ENCODE assay signal across 3 cellular contexts in the genomic region with DNA sequence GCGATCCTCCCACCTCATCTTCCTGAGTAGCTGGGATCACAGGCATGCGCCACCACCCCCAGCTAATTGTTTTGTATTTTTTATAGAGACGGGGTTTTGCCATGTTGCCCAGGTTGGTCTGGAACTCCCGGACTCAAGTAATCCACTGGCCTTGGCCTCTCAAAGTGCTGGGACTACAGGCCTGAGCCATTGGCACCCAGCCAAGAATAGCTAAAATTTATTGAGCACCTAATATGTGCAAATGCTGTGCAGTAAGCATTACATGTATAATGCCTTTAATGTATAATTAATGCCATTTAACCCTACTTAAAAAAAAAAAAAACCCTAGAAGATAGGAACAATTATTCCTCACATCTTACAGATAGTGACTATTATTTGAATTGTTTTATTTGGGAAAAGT.
A peak's percentile ranks its signal among the peaks of the same experiment; 100 is the strongest.
TF ChIP-seq lines count a peak whose summit lies in the region.

No MANE protein-coding gene starts in this region.

TF ChIP-seq in HEK293, 187 proteins besides CTCF, POLR2A, EP300 and RAD21 (continued from another document):
- peak; percentile 39; the same call in 1 of the 2 replicates for TF ChIP-seq EGR2 (tag by site-specific recombination; IDR thresholded peaks at IDR 0.05; ENCODE audit: low read depth)

TF ChIP-seq in Ishikawa, 13 proteins besides CTCF, POLR2A, EP300 and RAD21 (continued from another document):
- TF ChIP-seq, protein P1, sequence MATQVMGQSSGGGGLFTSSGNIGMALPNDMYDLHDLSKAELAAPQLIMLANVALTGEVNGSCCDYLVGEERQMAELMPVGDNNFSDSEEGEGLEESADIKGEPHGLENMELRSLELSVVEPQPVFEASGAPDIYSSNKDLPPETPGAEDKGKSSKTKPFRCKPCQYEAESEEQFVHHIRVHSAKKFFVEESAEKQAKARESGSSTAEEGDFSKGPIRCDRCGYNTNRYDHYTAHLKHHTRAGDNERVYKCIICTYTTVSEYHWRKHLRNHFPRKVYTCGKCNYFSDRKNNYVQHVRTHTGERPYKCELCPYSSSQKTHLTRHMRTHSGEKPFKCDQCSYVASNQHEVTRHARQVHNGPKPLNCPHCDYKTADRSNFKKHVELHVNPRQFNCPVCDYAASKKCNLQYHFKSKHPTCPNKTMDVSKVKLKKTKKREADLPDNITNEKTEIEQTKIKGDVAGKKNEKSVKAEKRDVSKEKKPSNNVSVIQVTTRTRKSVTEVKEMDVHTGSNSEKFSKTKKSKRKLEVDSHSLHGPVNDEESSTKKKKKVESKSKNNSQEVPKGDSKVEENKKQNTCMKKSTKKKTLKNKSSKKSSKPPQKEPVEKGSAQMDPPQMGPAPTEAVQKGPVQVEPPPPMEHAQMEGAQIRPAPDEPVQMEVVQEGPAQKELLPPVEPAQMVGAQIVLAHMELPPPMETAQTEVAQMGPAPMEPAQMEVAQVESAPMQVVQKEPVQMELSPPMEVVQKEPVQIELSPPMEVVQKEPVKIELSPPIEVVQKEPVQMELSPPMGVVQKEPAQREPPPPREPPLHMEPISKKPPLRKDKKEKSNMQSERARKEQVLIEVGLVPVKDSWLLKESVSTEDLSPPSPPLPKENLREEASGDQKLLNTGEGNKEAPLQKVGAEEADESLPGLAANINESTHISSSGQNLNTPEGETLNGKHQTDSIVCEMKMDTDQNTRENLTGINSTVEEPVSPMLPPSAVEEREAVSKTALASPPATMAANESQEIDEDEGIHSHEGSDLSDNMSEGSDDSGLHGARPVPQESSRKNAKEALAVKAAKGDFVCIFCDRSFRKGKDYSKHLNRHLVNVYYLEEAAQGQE (IDR thresholded peaks at IDR 0.05; ENCODE audit: low read depth) = no peak
- peak; percentile 54 for TF ChIP-seq NFIC (IDR thresholded peaks at IDR 0.05)
- TF ChIP-seq ZBTB7A (IDR thresholded peaks at IDR 0.05; ENCODE audit: low read depth) = no peak
- TF ChIP-seq YY1 (IDR thresholded peaks at IDR 0.05; ENCODE audit: low read depth) = no peak

TF ChIP-seq in K562, 482 proteins besides CTCF, POLR2A, EP300 and RAD21 (continued from another document):
- TF ChIP-seq, protein P2, sequence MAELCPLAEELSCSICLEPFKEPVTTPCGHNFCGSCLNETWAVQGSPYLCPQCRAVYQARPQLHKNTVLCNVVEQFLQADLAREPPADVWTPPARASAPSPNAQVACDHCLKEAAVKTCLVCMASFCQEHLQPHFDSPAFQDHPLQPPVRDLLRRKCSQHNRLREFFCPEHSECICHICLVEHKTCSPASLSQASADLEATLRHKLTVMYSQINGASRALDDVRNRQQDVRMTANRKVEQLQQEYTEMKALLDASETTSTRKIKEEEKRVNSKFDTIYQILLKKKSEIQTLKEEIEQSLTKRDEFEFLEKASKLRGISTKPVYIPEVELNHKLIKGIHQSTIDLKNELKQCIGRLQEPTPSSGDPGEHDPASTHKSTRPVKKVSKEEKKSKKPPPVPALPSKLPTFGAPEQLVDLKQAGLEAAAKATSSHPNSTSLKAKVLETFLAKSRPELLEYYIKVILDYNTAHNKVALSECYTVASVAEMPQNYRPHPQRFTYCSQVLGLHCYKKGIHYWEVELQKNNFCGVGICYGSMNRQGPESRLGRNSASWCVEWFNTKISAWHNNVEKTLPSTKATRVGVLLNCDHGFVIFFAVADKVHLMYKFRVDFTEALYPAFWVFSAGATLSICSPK (IDR thresholded peaks at IDR 0.05; ENCODE audit: borderline replicate concordance) = no peak
